ENCODE assay signal across 12 cellular contexts in genomic region chr2:96534131-96534530, GRCh38. TPM values are rescaled to one million over a fixed set of nuclear protein-coding genes. Genes with fewer than 3 reads are reported as not detected.
A peak's percentile ranks its signal among the peaks of the same experiment; 100 is the strongest.
DNase-seq lines count a peak whose midpoint lies in the region; ATAC-seq and TF ChIP-seq lines count a peak whose summit lies in the region.
"Had no signal": no experiment of that assay in that cellular context is flagged by ENCODE, and none has a peak within 500 bp of the region (broad histone marks: within the 10 kb centered on the region; RNA-seq: fewer than 3 reads in every experiment).

No MANE protein-coding gene starts in this region.

- H3K4me1 Mint-ChIP-seq in activated naive CD8-positive, alpha-beta T cell (ENCODE audit: low read depth): peaks cover 52% of the 10 kb centered on the region
- peaks cover 66% of the 10 kb centered on the region for H3K4me1 Mint-ChIP-seq in activated naive CD8-positive, alpha-beta T cell treated with anti-CD3 and anti-CD28 coated beads, Interleukin-2, amount 50 U/mL, for 24 hours

- no peaks in the 10 kb centered on the region for H3K9me3 ChIP-seq in esophagus (ENCODE audit: control insufficient read depth in 2 of 2, insufficient read depth in 1 of 2, low read depth in 1 of 2, low read length in 1 of 2)
- H3K9me3 ChIP-seq in parathyroid adenoma (ENCODE audit: control insufficient read depth, low read length): no peaks in the 10 kb centered on the region

- ATAC-seq in activated naive CD8-positive, alpha-beta T cell treated with anti-CD3 and anti-CD28 coated beads, Interleukin-2, amount 50 U/mL, for 24 hours: no peak
- ATAC-seq: stimulated activated memory B cell treated with anti-CD40 and anti-IgM and Interleukin-4, amounts not matched to agents 10 μg/mL and 1 μg/mL and 100 μg/mL, for 72 hours had no signal

- H3K36me3 Mint-ChIP-seq in activated naive CD8-positive, alpha-beta T cell: no peaks in the 10 kb centered on the region
- peaks cover 10% of the 10 kb centered on the region for H3K36me3 Mint-ChIP-seq in activated naive CD8-positive, alpha-beta T cell treated with anti-CD3 and anti-CD28 coated beads, Interleukin-2, amount 50 U/mL, for 24 hours (ENCODE audit: low read depth)

- no peak for DNase-seq in activated naive CD8-positive, alpha-beta T cell treated with anti-CD3 and anti-CD28 coated beads, Interleukin-2, amount 50 U/mL, for 24 hours
- DNase-seq in activated naive CD4-positive, alpha-beta T cell (lab: John Stamatoyannopoulos, UW): no peak
- DNase-seq in NCI-H1092 (lab: John Stamatoyannopoulos, UW) (no peak), SHP77 (lab: John Stamatoyannopoulos, UW) (no peak)
- DNase-seq: NCI-H1436 treated with DMSO at 0.1 percent for 48 hours had no signal

- 22 to 27% methylated on average over 4 of the region's 4 CpGs for WGBS in esophagus, 2 donors
- 15% methylated on average over 4 of the region's 4 CpGs for WGBS in urinary bladder

- H3K36me3 ChIP-seq in esophagus (ENCODE audit: control insufficient read depth in 2 of 2, insufficient read depth in 2 of 2, low read length in 1 of 2) (no peaks in the 10 kb centered on the region), parathyroid adenoma (ENCODE audit: control insufficient read depth, insufficient read depth, low read length) (no peaks in the 10 kb centered on the region), urinary bladder (ENCODE audit: insufficient read depth) (no peaks in the 10 kb centered on the region)

- peak overlapping the region; percentile 28 for H3K27ac Mint-ChIP-seq in activated naive CD8-positive, alpha-beta T cell
- H3K27ac Mint-ChIP-seq in activated naive CD8-positive, alpha-beta T cell treated with anti-CD3 and anti-CD28 coated beads, Interleukin-2, amount 50 U/mL, for 24 hours: no peak overlapping the region
- H3K27ac Mint-ChIP-seq: stimulated activated memory B cell treated with anti-CD40 and anti-IgM and Interleukin-4, amounts not matched to agents 10 μg/mL and 1 μg/mL and 100 μg/mL, for 72 hours had no signal

- peaks cover 2 to 27% of the 10 kb centered on the region in 2 donors for H3K4me1 ChIP-seq in esophagus (ENCODE audit: control insufficient read depth in 2 of 2, insufficient read depth in 2 of 2, low read length in 1 of 2)
- peaks cover 17% of the 10 kb centered on the region for H3K4me1 ChIP-seq in parathyroid adenoma
- H3K4me1 ChIP-seq in urinary bladder (ENCODE audit: insufficient read depth): peaks cover 4% of the 10 kb centered on the region

- no peaks in the 10 kb centered on the region for H3K79me2 ChIP-seq in parathyroid adenoma

- no peaks in the 10 kb centered on the region for H3K27me3 ChIP-seq in esophagus (ENCODE audit: control insufficient read depth in 1 of 2, insufficient read depth in 2 of 2, low read length in 2 of 2)
- no peaks in the 10 kb centered on the region for H3K27me3 ChIP-seq in parathyroid adenoma (ENCODE audit: control insufficient read depth, insufficient read depth, low read length)

- no peak overlapping the region for H3K4me2 ChIP-seq in parathyroid adenoma (ENCODE audit: low read length)

- H3K27ac ChIP-seq in esophagus (ENCODE audit: low read depth in 2 of 2, low read length in 1 of 2): peak overlapping the region; percentile 22 to 86
- peak overlapping the region; percentile 78 for H3K27ac ChIP-seq in parathyroid adenoma
- H3K27ac ChIP-seq in urinary bladder (ENCODE audit: low read depth): peak overlapping the region; percentile 74

- no peaks in the 10 kb centered on the region for H3K9me3 Mint-ChIP-seq in activated naive CD8-positive, alpha-beta T cell (ENCODE audit: low read depth)
- H3K9me3 Mint-ChIP-seq in activated naive CD8-positive, alpha-beta T cell treated with anti-CD3 and anti-CD28 coated beads, Interleukin-2, amount 50 U/mL, for 24 hours: no peaks in the 10 kb centered on the region
- H3K9me3 Mint-ChIP-seq: IgD-negative memory B cell; stimulated activated memory B cell treated with anti-CD40 and anti-IgM and Interleukin-4, amounts not matched to agents 10 μg/mL and 1 μg/mL and 100 μg/mL, for 72 hours had no signal

- H3K4me3 ChIP-seq in esophagus (ENCODE audit: low read depth in 1 of 2, low read length in 2 of 2) (no peak overlapping the region), parathyroid adenoma (ENCODE audit: low read depth, low read length) (no peak overlapping the region), urinary bladder (ENCODE audit: low read depth, low read length) (no peak overlapping the region)

- no peaks in the 10 kb centered on the region for H3K27me3 Mint-ChIP-seq in activated naive CD8-positive, alpha-beta T cell
- peaks cover 2% of the 10 kb centered on the region for H3K27me3 Mint-ChIP-seq in activated naive CD8-positive, alpha-beta T cell treated with anti-CD3 and anti-CD28 coated beads, Interleukin-2, amount 50 U/mL, for 24 hours
- H3K27me3 Mint-ChIP-seq: IgD-negative memory B cell; stimulated activated memory B cell treated with anti-CD40 and anti-IgM and Interleukin-4, amounts not matched to agents 10 μg/mL and 1 μg/mL and 100 μg/mL, for 72 hours had no signal

- TF ChIP-seq CTCF in parathyroid adenoma (IDR thresholded peaks at IDR 0.05): no peak

- no peak overlapping the region for H2AFZ ChIP-seq in parathyroid adenoma

- H3K4me3 Mint-ChIP-seq in activated naive CD8-positive, alpha-beta T cell: no peak overlapping the region
- H3K4me3 Mint-ChIP-seq in activated naive CD8-positive, alpha-beta T cell treated with anti-CD3 and anti-CD28 coated beads, Interleukin-2, amount 50 U/mL, for 24 hours: no peak overlapping the region
- H3K4me3 Mint-ChIP-seq: stimulated activated memory B cell treated with anti-CD40 and anti-IgM and Interleukin-4, amounts not matched to agents 10 μg/mL and 1 μg/mL and 100 μg/mL, for 72 hours had no signal

- no peak overlapping the region for H3K9ac ChIP-seq in parathyroid adenoma

RNA-seq across cellular contexts. Expression of gene ARID5A, which starts 2.4 kb away (rescaled TPM):
- 1 to 10 TPM; 8.0 to 9.7 TPM for polyA plus RNA-seq in esophagus
- 10.7 TPM for total RNA-seq in urinary bladder
- polyA plus RNA-seq in urinary bladder: 50.8 TPM

RNA-seq across cellular contexts. Expression of gene NEURL3, which starts 29.0 kb away (rescaled TPM):
- polyA plus RNA-seq in esophagus (under 1 TPM in 1 of 2 donors, not detected in 1; 0.06 TPM), urinary bladder (0.04 TPM)
- not detected for total RNA-seq in urinary bladder
- total RNA-seq: myocyte had no signal
- polyA plus RNA-seq: IgD-negative memory B cell had no signal
